Comparison of ENCODE assay signal across 32 cellular contexts in the genomic region with DNA sequence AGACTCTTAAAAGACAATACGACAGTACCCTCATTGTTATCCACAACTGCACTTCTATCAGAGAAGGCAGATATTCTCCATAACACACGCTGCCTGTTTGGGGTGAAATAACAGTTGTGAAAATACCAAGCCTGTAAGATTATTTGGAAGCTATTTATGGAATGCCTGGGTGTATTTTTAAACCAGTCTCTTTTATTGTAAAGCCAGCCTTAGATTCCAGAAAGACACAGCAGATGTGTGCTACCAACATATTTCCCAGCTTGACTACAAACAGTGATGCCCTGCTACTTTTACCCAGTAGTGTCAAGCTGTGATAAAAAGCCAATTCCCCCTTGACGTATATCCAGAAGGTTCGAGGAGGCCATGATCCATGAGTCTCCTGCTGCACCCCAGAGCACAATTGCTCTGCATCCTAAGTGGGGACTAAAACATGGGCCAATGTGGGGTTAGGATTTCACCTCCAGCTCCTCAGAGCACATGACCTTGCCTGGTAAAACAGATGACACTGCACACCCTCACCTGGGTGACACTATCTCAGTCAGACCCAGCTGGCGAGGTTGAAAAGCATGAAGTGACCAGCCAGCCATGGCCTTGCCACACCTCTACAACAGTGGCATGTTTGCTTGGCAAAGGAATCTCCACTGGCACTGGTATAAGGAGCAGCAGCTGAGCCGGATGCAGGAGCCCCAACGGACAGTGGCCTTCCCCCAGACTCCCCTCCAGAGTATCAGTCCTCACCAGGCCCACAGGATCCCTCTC.
DNase-seq lines count a peak whose midpoint lies in the region; ATAC-seq, FAIRE-seq and TF ChIP-seq lines count a peak whose summit lies in the region.
"Had no signal": no experiment of that assay in that cellular context is flagged by ENCODE, and none has a peak within 500 bp of the region (broad histone marks: within the 10 kb centered on the region; RNA-seq: fewer than 3 reads in every experiment).

No MANE protein-coding gene starts in this region.

- H3K36me3 Mint-ChIP-seq in naive thymus-derived CD4-positive, alpha-beta T cell: no peaks in the 10 kb centered on the region
- H3K36me3 Mint-ChIP-seq: brain; CD4-positive, alpha-beta memory T cell; naive B cell had no signal

- CTCF ChIA-PET in HepG2 (lab: Yijun Ruan, JAX; ENCODE audit: low intra/inter-chr PET ratio, low total read pairs): no interaction called here
- CTCF ChIA-PET in naive thymus-derived CD4-positive, alpha-beta T cell (lab: Charles Lee): no interaction called here

- TF ChIP-seq POLR2A in HepG2 (IDR thresholded peaks at IDR 0.05; ENCODE audit: insufficient read depth in 1 of 2, low read depth in 2 of 2, low read length in 2 of 2): no peak

- no TSS peak for BruUV-seq in HepG2 (replicated peaks; lab: Mats Ljungman, UMichigan)

- TF ChIP-seq CTCF in liver (IDR thresholded peaks at IDR 0.05; ENCODE audit: low read depth, low read length, missing input control) (no peak), HepG2 (CRISPR knock-in tag; IDR thresholded peaks at IDR 0.05) (no peak), fibroblast of villous mesenchyme (IDR thresholded peaks at IDR 0.05; ENCODE audit: insufficient read depth, low read depth, low read length) (no peak)

- POLR2A ChIA-PET in HepG2 (lab: Yijun Ruan, JAX): no interaction called here
- POLR2A ChIA-PET in naive thymus-derived CD4-positive, alpha-beta T cell (lab: Charles Lee): interaction anchor here (0.8 kb wide), 1 partner anchor 85 kb away, joined by 3 read pairs; no protein-coding TSS in a partner anchor

- peaks cover 0 to 10% (median 0%) of the 10 kb centered on the region in 5 donors for H3K27me3 Mint-ChIP-seq in naive thymus-derived CD4-positive, alpha-beta T cell
- H3K27me3 Mint-ChIP-seq: CD4-positive, alpha-beta memory T cell; IgD-negative memory B cell had no signal

- H3K27ac ChIP-seq in liver (ENCODE audit: low read depth in 1 of 2, low read length in 2 of 2) (peak overlapping the region; percentile 32 to 88), HepG2 (ENCODE audit: extremely low read length, insufficient read depth, low read length) (no peak overlapping the region)
- H3K27ac ChIP-seq in naive thymus-derived CD4-positive, alpha-beta T cell (ENCODE audit: low read depth, low read length): no peak overlapping the region
- H3K27ac ChIP-seq: thoracic aorta, uterus, VCaP had no signal

- in situ Hi-C loops in HepG2 (cut with HindIII; ENCODE audit: extremely low pct_ligation_motif_present, low pct_unique_long_range_greater_than_20kb): no loop called here

- peak in 1 of 2 donors; percentile 27 for TF ChIP-seq RAD21 in liver (IDR thresholded peaks at IDR 0.05)
- TF ChIP-seq RAD21 in HepG2 (CRISPR knock-in tag; IDR thresholded peaks at IDR 0.05): no peak

- WGBS in liver: 61% methylated on average over 7 of the region's 7 CpGs
- WGBS in HepG2 (ENCODE audit: low lambda C conversion rate): 42% methylated on average over 5 of the region's 7 CpGs

- H3K4me1 ChIP-seq in liver (ENCODE audit: control insufficient read depth in 4 of 4, insufficient read depth in 4 of 4, low read length in 3 of 4) (peaks cover 12 to 37% (median 21%) of the 10 kb centered on the region in 4 donors), HepG2 (ENCODE audit: insufficient read depth, low read length) (peaks cover 6% of the 10 kb centered on the region; the same call in 1 of the 2 replicates)
- H3K4me1 ChIP-seq in naive thymus-derived CD4-positive, alpha-beta T cell (ENCODE audit: control insufficient read depth in 2 of 2, insufficient read depth in 2 of 2, low read length in 2 of 2): no peaks in the 10 kb centered on the region
- H3K4me1 ChIP-seq: uterus had no signal

- no peak for ATAC-seq in HepG2
- peak; percentile 10 for ATAC-seq in naive thymus-derived CD4-positive, alpha-beta T cell
- ATAC-seq in HG03432 (IDR thresholded peaks at IDR 0.05; ENCODE audit: unreplicated experiment): no peak
- ATAC-seq in left ventricle myocardium superior: no peak
- ATAC-seq: GM23338, PC-3 had no signal

- H4K20me1 ChIP-seq in HepG2 (ENCODE audit: insufficient read depth, low read length): no peaks in the 10 kb centered on the region

- intact Hi-C loops in HepG2 (cut with micrococcal nuclease; ENCODE audit: unreplicated experiment): no loop called here
- intact Hi-C loops in naive thymus-derived CD4-positive, alpha-beta T cell (cut with micrococcal nuclease): no loop called here
- intact Hi-C loops in left ventricle myocardium superior (cut with micrococcal nuclease): no loop called here

- H3K9me3 Mint-ChIP-seq in naive thymus-derived CD4-positive, alpha-beta T cell: peaks cover 0 to 6% (median 0%) of the 10 kb centered on the region in 11 donors
- H3K9me3 Mint-ChIP-seq: CD4-positive, alpha-beta memory T cell; GM23338 had no signal

- no peak for FAIRE-seq in HepG2 (lab: Jason Lieb, UNC)
- FAIRE-seq: GM12892 had no signal

- no peaks in the 10 kb centered on the region for H3K9me3 ChIP-seq in liver (ENCODE audit: control insufficient read depth in 4 of 4, low read length in 3 of 4)
- no peaks in the 10 kb centered on the region for H3K9me3 ChIP-seq in HepG2 (ENCODE audit: low read length)
- H3K9me3 ChIP-seq in naive thymus-derived CD4-positive, alpha-beta T cell (ENCODE audit: control insufficient read depth in 2 of 3, low read length in 3 of 3): no peaks in the 10 kb centered on the region
- H3K9me3 ChIP-seq: thoracic aorta, uterus had no signal

- no peak overlapping the region for H3K4me2 ChIP-seq in HepG2 (ENCODE audit: low read depth, low read length)
- H3K4me2 ChIP-seq: GM23338 had no signal

- H3K9ac ChIP-seq in liver (ENCODE audit: low read depth in 1 of 2, low read length in 2 of 2) (no peak overlapping the region), HepG2 (ENCODE audit: insufficient read depth, low read depth, low read length) (no peak overlapping the region)

- no peaks in the 10 kb centered on the region for H3K79me2 ChIP-seq in HepG2 (ENCODE audit: insufficient read depth, low read length)

- no peaks in the 10 kb centered on the region for H3K27me3 ChIP-seq in liver (ENCODE audit: control insufficient read depth in 4 of 4, insufficient read depth in 4 of 4, low read length in 3 of 4)
- H3K27me3 ChIP-seq in HepG2 (ENCODE audit: control insufficient read depth in 1 of 2, insufficient read depth in 2 of 2, low read length in 2 of 2): no peaks in the 10 kb centered on the region
- no peaks in the 10 kb centered on the region for H3K27me3 ChIP-seq in naive thymus-derived CD4-positive, alpha-beta T cell (ENCODE audit: control insufficient read depth in 2 of 2, insufficient read depth in 2 of 2, low read length in 2 of 2)
- H3K27me3 ChIP-seq: uterus had no signal

- TF ChIP-seq EP300 in HepG2 (IDR thresholded peaks at IDR 0.05; ENCODE audit: low read depth in 2 of 2, low read length in 2 of 2) (no peak), HepG2 (CRISPR knock-in tag; IDR thresholded peaks at IDR 0.05; ENCODE audit: borderline replicate concordance) (no peak)

- H3K27ac Mint-ChIP-seq in naive thymus-derived CD4-positive, alpha-beta T cell: no peak overlapping the region
- H3K27ac Mint-ChIP-seq: CD4-positive, alpha-beta memory T cell; GM23338; IgD-negative memory B cell; naive B cell had no signal

- H3K4me1 Mint-ChIP-seq in naive thymus-derived CD4-positive, alpha-beta T cell: no peaks in the 10 kb centered on the region
- H3K4me1 Mint-ChIP-seq: CD4-positive, alpha-beta memory T cell; IgD-negative memory B cell; naive B cell had no signal

- H2AFZ ChIP-seq in HepG2 (ENCODE audit: low read length): no peak overlapping the region
- H2AFZ ChIP-seq: GM23338 had no signal

- no peak for DNase-seq in HepG2 (ENCODE audit: low spot score)
- peak; percentile 44 for DNase-seq in fibroblast of villous mesenchyme (ENCODE audit: low read depth)
- no peak for DNase-seq in naive thymus-derived CD4-positive, alpha-beta T cell
- DNase-seq in NCI-H345 treated with DMSO at 0.1 percent for 48 hours (lab: John Stamatoyannopoulos, UW; ENCODE audit: unreplicated experiment): no peak
- DNase-seq in left ventricle myocardium superior: no peak
- DNase-seq in DMS79 treated with DMSO at 0.1 percent for 48 hours (lab: John Stamatoyannopoulos, UW): no peak
- DNase-seq: 8988T; activated CD4-positive, alpha-beta T cell treated with anti-CD3 and anti-CD28 coated beads for 4 hours; activated gamma-delta T cell; activated T-cell treated with anti-CD3 and anti-CD28 coated beads, Interleukin-2, amount 50 U/mL, for 1 hour; CD4-positive, alpha-beta memory T cell; mesendoderm; naive B cell; NCI-H1092 treated with DMSO at 0.1 percent for 48 hours; NCI-H187; NCI-H2171; NCI-H524; PC-3; SHP77; stimulated activated CD4-positive, alpha-beta T cell treated with anti-CD3 and anti-CD28 coated beads, Interleukin-4, amount 100 ng/mL, for 24 hours; stimulated activated naive CD4-positive, alpha-beta T cell; SW 1271; T-helper 9 cell; uterus had no signal

- H3K36me3 ChIP-seq in liver (ENCODE audit: control insufficient read depth in 4 of 4, insufficient read depth in 3 of 4, low read depth in 1 of 4, low read length in 3 of 4): no peaks in the 10 kb centered on the region
- no peaks in the 10 kb centered on the region for H3K36me3 ChIP-seq in HepG2 (replicated peaks in 1 of 2; ENCODE audit: control insufficient read depth in 1 of 2, insufficient read depth in 2 of 2, low read length in 2 of 2)
- no peaks in the 10 kb centered on the region for H3K36me3 ChIP-seq in naive thymus-derived CD4-positive, alpha-beta T cell (ENCODE audit: control insufficient read depth in 2 of 3, insufficient read depth in 3 of 3, low read length in 3 of 3)
- H3K36me3 ChIP-seq: thoracic aorta, uterus had no signal

- H3K4me3 ChIP-seq in liver (ENCODE audit: low read depth in 1 of 3, low read length in 3 of 3): no peak overlapping the region
- H3K4me3 ChIP-seq in HepG2 (replicated peaks in 1 of 3; ENCODE audit: insufficient read depth in 1 of 3, low read depth in 2 of 3, low read length in 3 of 3): no peak overlapping the region
- no peak overlapping the region for H3K4me3 ChIP-seq in fibroblast of villous mesenchyme (ENCODE audit: low read depth, low read length)
- no peak overlapping the region for H3K4me3 ChIP-seq in naive thymus-derived CD4-positive, alpha-beta T cell (ENCODE audit: low read length)
- H3K4me3 ChIP-seq: GM23338, thoracic aorta, uterus had no signal

- H3K4me3 Mint-ChIP-seq in naive thymus-derived CD4-positive, alpha-beta T cell: no peak overlapping the region
- H3K4me3 Mint-ChIP-seq: CD4-positive, alpha-beta memory T cell; GM23338; IgD-negative memory B cell; naive B cell had no signal

TF ChIP-seq in HepG2, 621 proteins besides CTCF, POLR2A, EP300 and RAD21:
- TF ChIP-seq ZBTB7B (CRISPR knock-in tag; IDR thresholded peaks at IDR 0.05) (no peak), PHF5A (CRISPR knock-in tag; IDR thresholded peaks at IDR 0.05; ENCODE audit: low read depth, unreplicated experiment) (no peak), SIX1 (CRISPR knock-in tag; IDR thresholded peaks at IDR 0.05; ENCODE audit: borderline replicate concordance) (no peak), ZSCAN21 (CRISPR knock-in tag; IDR thresholded peaks at IDR 0.05; ENCODE audit: borderline replicate concordance) (no peak)
TF ChIP-seq in HepG2: peak in this region for 0.

Comparison
In these comparisons a context has a peak if more than half of its experiments do, and no peak if none do; other contexts are left out.
1. H3K27ac ChIP-seq: peak in liver (2 of 2); none in HepG2 (single experiment) and naive thymus-derived CD4-positive, alpha-beta T cell (single experiment).